1 cellular context compared by ENCODE assay signal in the genomic region with DNA sequence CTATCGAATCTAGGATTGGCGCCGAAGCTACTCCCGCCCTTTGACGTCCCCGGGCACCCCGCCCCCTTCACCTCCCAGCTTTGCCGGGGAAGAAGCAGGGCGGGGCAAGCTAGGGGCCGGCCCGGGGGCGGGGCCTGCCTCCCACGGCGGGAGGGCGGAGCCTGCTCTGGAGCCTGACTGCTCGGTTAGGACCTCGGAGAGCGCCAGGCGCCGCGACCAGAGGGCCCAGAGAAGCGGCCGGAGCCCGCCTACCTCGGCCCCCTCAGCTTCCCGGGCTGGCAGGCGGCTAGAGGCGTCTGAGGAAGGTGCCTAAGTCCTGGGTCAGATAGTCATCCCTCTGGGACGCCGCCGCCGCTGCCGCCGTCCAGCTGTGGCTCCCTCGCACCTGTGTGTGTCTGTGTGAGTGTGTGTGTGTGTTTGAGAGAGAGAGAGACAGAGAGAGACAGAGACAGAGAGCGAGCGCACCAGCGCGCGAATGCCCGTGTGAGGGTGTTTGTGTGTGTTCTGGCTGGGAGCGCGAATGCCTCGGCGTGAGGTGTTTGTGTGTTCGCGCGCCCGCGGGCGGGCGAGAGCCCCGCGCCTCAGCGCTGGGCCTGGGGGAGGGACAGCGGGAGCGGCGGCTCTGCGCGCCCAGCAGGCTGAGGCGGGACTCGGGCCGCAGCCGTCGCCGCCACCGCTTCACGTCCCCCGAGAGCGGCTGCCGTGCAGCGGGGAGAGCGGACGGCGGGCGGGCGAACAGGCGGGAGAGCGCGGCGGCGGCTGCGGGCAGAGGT.
TF ChIP-seq lines count a peak whose summit lies in the region.

Gene STXBP5L, plus strand, starts transcription at position 176 of the 773 bp plus-strand sequence. CDS start 1,374 bp downstream, outside the sequence.

TF ChIP-seq in HEK293, 187 proteins besides CTCF, POLR2A, EP300 and RAD21 (continued from another document):
- TF ChIP-seq ZNF266 (tag by site-specific recombination; IDR thresholded peaks at IDR 0.05; ENCODE audit: low read depth): 0 out of 2 replicates have a peak, but pooled peaks have one; percentile 17
- no peak for TF ChIP-seq HOXA7 (CRISPR knock-in tag; IDR thresholded peaks at IDR 0.05; ENCODE audit: borderline replicate concordance)
- TF ChIP-seq ZSCAN16 (tag by site-specific recombination; IDR thresholded peaks at IDR 0.05): no peak
- no peak for TF ChIP-seq ZNF76 (tag by site-specific recombination; IDR thresholded peaks at IDR 0.05; ENCODE audit: borderline replicate concordance, low read depth)
- no peak for TF ChIP-seq KLF10 (tag by site-specific recombination; IDR thresholded peaks at IDR 0.05)
- no peak for TF ChIP-seq ZNF530 (tag by site-specific recombination; IDR thresholded peaks at IDR 0.05; ENCODE audit: low read depth)
- TF ChIP-seq ZBTB7A (tag by site-specific recombination; IDR thresholded peaks at IDR 0.05; ENCODE audit: low read depth): 0 out of 2 replicates have a peak, but pooled peaks have one; percentile 42
- TF ChIP-seq PRDM4 (tag by site-specific recombination; IDR thresholded peaks at IDR 0.05): no peak
- peak; percentile 57 for TF ChIP-seq ZNF2 (tag by site-specific recombination; IDR thresholded peaks at IDR 0.05)
- peak; percentile 77 for TF ChIP-seq GLIS2 (tag by site-specific recombination; IDR thresholded peaks at IDR 0.05)
- TF ChIP-seq ZNF223 (tag by site-specific recombination; IDR thresholded peaks at IDR 0.05): no peak
- no peak for TF ChIP-seq ZNF830 (tag by site-specific recombination; IDR thresholded peaks at IDR 0.05; ENCODE audit: low read depth)
- no peak for TF ChIP-seq SETDB1 (IDR thresholded peaks at IDR 0.05; ENCODE audit: insufficient read length, low read length)
- TF ChIP-seq ZNF510 (tag by site-specific recombination; IDR thresholded peaks at IDR 0.05; ENCODE audit: insufficient replicate concordance): no peak
- TF ChIP-seq MYNN (tag by site-specific recombination; IDR thresholded peaks at IDR 0.05; ENCODE audit: borderline replicate concordance): no peak
- no peak for TF ChIP-seq TRIM28 (IDR thresholded peaks at IDR 0.05; ENCODE audit: borderline replicate concordance, low read length)
- no peak for TF ChIP-seq ZSCAN18 (tag by site-specific recombination; IDR thresholded peaks at IDR 0.05)
- no peak for TF ChIP-seq ZNF280C (tag by site-specific recombination; IDR thresholded peaks at IDR 0.05)
- 0 out of 2 replicates have a peak, but pooled peaks have one; percentile 39 for TF ChIP-seq ZNF23 (tag by site-specific recombination; IDR thresholded peaks at IDR 0.05; ENCODE audit: borderline replicate concordance)
- peak; percentile 11; the same call in 1 of the 2 replicates for TF ChIP-seq SCRT2 (tag by site-specific recombination; IDR thresholded peaks at IDR 0.05)
- no peak for TF ChIP-seq ZFP3 (tag by site-specific recombination; IDR thresholded peaks at IDR 0.05; ENCODE audit: low read depth)
- TF ChIP-seq ZNF610 (tag by site-specific recombination; IDR thresholded peaks at IDR 0.05; ENCODE audit: borderline replicate concordance): peak; percentile 30; the same call in 1 of the 2 replicates
